ENCODE assay signal across 15 cellular contexts in genomic region chr3:196406806-196407470, GRCh38. TPM values are rescaled to one million over a fixed set of nuclear protein-coding genes. Genes with fewer than 3 reads are reported as not detected.
DNase-seq lines count a peak whose midpoint lies in the region; ATAC-seq, FAIRE-seq and TF ChIP-seq lines count a peak whose summit lies in the region.
"Had no signal": no experiment of that assay in that cellular context is flagged by ENCODE, and none has a peak within 500 bp of the region (broad histone marks: within the 10 kb centered on the region; RNA-seq: fewer than 3 reads in every experiment).

No MANE protein-coding gene starts in this region.

- peaks cover 14% of the 10 kb centered on the region for H3K79me1 ChIP-seq in mesenchymal stem cell (replicated peaks; ENCODE audit: low read length, poor library complexity, severe bottlenecking)

- no peak overlapping the region for H3K4ac ChIP-seq in mesenchymal stem cell (ENCODE audit: low read depth in 1 of 2, low read length in 2 of 2)

- WGBS in K562 (ENCODE audit: insufficient coverage, low coverage, missing lambda C conversion rate) = 74% methylated on average over 7 of the region's 8 CpGs
- 74% methylated on average over 3 of the region's 8 CpGs for WGBS in mesenchymal stem cell

- POLR2A ChIA-PET in HCT116 (lab: Charles Lee) = no interaction called here
- POLR2A ChIA-PET in K562 (lab: Yijun Ruan, JAX) = interaction anchor here (0.7 to 1.6 kb wide), 3 partner anchors 15 to 86 kb away, joined by 3 to 5 read pairs (median 3); no protein-coding TSS in a partner anchor

- peak; percentile 38; the same call in 1 of the 2 replicates for ATAC-seq in HCT116
- no peak; the same call in 2 of the 3 replicates for ATAC-seq in K562
- no peak for ATAC-seq in HG03565 (IDR thresholded peaks at IDR 0.05; ENCODE audit: unreplicated experiment)
- no peak for ATAC-seq in HG02938 (IDR thresholded peaks at IDR 0.05; ENCODE audit: unreplicated experiment)
- ATAC-seq: naive thymus-derived CD4-positive, alpha-beta T cell had no signal

- RAD21 ChIA-PET in HCT116 (lab: Charles Lee; ENCODE audit: low non-redundant PET in 1 of 2, low total read pairs in 2 of 2, uncharacterized antibody in 2 of 2, unreplicated experiment in 2 of 2) = no interaction called here

- H3K4me3 ChIP-seq in HCT116 (replicated peaks in 1 of 2; ENCODE audit: low read depth in 1 of 2, low read length in 2 of 2) (no peak overlapping the region), K562 (no peak overlapping the region), mesenchymal stem cell (ENCODE audit: insufficient read depth in 1 of 2, low read depth in 1 of 2, low read length in 2 of 2) (peak overlapping the region in 1 of 2 experiments; percentile 53)

- no peak overlapping the region for H4K8ac ChIP-seq in mesenchymal stem cell (ENCODE audit: low read length)

- no peak for TF ChIP-seq RAD21 in HCT116 (IDR thresholded peaks at IDR 0.05; ENCODE audit: low read depth)
- no peak for TF ChIP-seq RAD21 in K562 (CRISPR knock-in tag; conservative IDR thresholded peaks at IDR 0.05 in 1 of 2, IDR thresholded peaks at IDR 0.05 in 1 of 2)

- no peaks in the 10 kb centered on the region for H3K9me1 ChIP-seq in K562 (ENCODE audit: control insufficient read depth, insufficient read depth, low read length)

- H3K27ac ChIP-seq in HCT116 (ENCODE audit: low read depth, low read length) = no peak overlapping the region
- no peak overlapping the region for H3K27ac ChIP-seq in K562 (ENCODE audit: extremely low read depth, low read depth, low read length)
- peak overlapping the region; percentile 81 for H3K27ac ChIP-seq in mesenchymal stem cell (ENCODE audit: low read length, poor library complexity, severe bottlenecking)
- H3K27ac ChIP-seq: epithelial cell of prostate had no signal

- H3K79me2 ChIP-seq in HCT116 (ENCODE audit: insufficient read depth, low read length) = peaks cover 57% of the 10 kb centered on the region
- H3K79me2 ChIP-seq in K562 (ENCODE audit: control insufficient read depth, insufficient read depth, low read length) = peaks cover 47% of the 10 kb centered on the region

- DNase-seq in AG08396 (ENCODE audit: low spot score) (peak; percentile 86), HCT116 (ENCODE audit: low read depth, low spot score) (no peak), K562 (ENCODE audit: extremely low read depth in 1 of 4, low spot score in 3 of 4) (peak in 1 of 4 experiments; percentile 22), mesenchymal stem cell (peak; percentile 67), frontal cortex (ENCODE audit: low spot score in 2 of 2) (no peak), superior temporal gyrus (ENCODE audit: extremely low spot score) (no peak)
- DNase-seq: activated T-cell treated with anti-CD3 and anti-CD28 coated beads, Interleukin-2, amount 50 U/mL, for 24 hours; Kasumi-1; naive thymus-derived CD4-positive, alpha-beta T cell had no signal

- in situ Hi-C loops in K562 (cut with MboI) = no loop called here

- H3K4me1 ChIP-seq in HCT116 (ENCODE audit: control insufficient read depth in 1 of 2, insufficient read depth in 2 of 2, low read length in 2 of 2) = peaks cover 3 to 20% of the 10 kb centered on the region in 2 experiments; a peak in 3 of 4 replicates
- H3K4me1 ChIP-seq in K562 (replicated peaks in 1 of 2; ENCODE audit: control insufficient read depth in 2 of 2, insufficient read depth in 2 of 2, low read length in 2 of 2) = peaks cover 2 to 4% of the 10 kb centered on the region in 2 experiments; a peak in 2 of 5 replicates
- H3K4me1 ChIP-seq in mesenchymal stem cell (ENCODE audit: control insufficient read depth, insufficient read depth, low read depth, low read length) = peaks cover 8% of the 10 kb centered on the region

- no peak overlapping the region for H3K18ac ChIP-seq in mesenchymal stem cell (ENCODE audit: low read depth in 1 of 2, low read length in 2 of 2)

- no peaks in the 10 kb centered on the region for H3K9me2 ChIP-seq in HCT116 (ENCODE audit: insufficient read depth)

- no peak overlapping the region for H2AFZ ChIP-seq in HCT116 (ENCODE audit: low read depth, low read length, poor library complexity, severe bottlenecking)
- no peak overlapping the region for H2AFZ ChIP-seq in K562 (ENCODE audit: low read depth, low read length)
- no peak overlapping the region for H2AFZ ChIP-seq in mesenchymal stem cell (ENCODE audit: low read depth, low read length)

- no peak overlapping the region for H2BK12ac ChIP-seq in mesenchymal stem cell (ENCODE audit: low read length in 2 of 2)

- TF ChIP-seq CTCF in HCT116 (IDR thresholded peaks at IDR 0.05 in 2 of 3, conservative IDR thresholded peaks at IDR 0.05 in 1 of 3; ENCODE audit: borderline replicate concordance in 1 of 3, insufficient read depth in 1 of 3, low read depth in 2 of 3, low read length in 2 of 3) (no peak), K562 (IDR thresholded peaks at IDR 0.05 in 2 of 3, conservative IDR thresholded peaks at IDR 0.05 in 1 of 3; ENCODE audit: insufficient read depth in 2 of 3, low read depth in 1 of 3, low read length in 3 of 3) (no peak)

- TF ChIP-seq POLR2A in HCT116 (IDR thresholded peaks at IDR 0.05; ENCODE audit: borderline replicate concordance, extremely low read depth, insufficient read depth, insufficient read length) (no peak), K562 (conservative IDR thresholded peaks at IDR 0.05) (no peak)

- H3K23ac ChIP-seq in mesenchymal stem cell (ENCODE audit: low read length in 2 of 2) = no peak overlapping the region

- H3K9ac ChIP-seq in HCT116 (ENCODE audit: low read length) (no peak overlapping the region), K562 (ENCODE audit: insufficient read depth in 1 of 2, low read depth in 2 of 2, low read length in 2 of 2) (no peak overlapping the region), mesenchymal stem cell (ENCODE audit: low read length) (peak overlapping the region; percentile 21)

- H3K9me3 ChIP-seq in HCT116 (ENCODE audit: control insufficient read depth in 1 of 2, insufficient read depth in 1 of 2, low read depth in 1 of 2, low read length in 2 of 2) (no peaks in the 10 kb centered on the region), K562 (replicated peaks; ENCODE audit: control insufficient read depth, insufficient read depth, low read depth, low read length) (0 out of 2 replicates have a peak, but pooled peaks cover 2% of the 10 kb centered on the region), mesenchymal stem cell (ENCODE audit: control insufficient read depth, low read length) (no peaks in the 10 kb centered on the region)

- no peak overlapping the region for H2BK5ac ChIP-seq in mesenchymal stem cell (ENCODE audit: low read depth, low read length, poor library complexity, severe bottlenecking)

- TF ChIP-seq EP300 in K562 (IDR thresholded peaks at IDR 0.05; ENCODE audit: low read length) = no peak

- no peak overlapping the region for H2AK5ac ChIP-seq in mesenchymal stem cell (ENCODE audit: low read length, severe bottlenecking)

- no peak overlapping the region for H2BK15ac ChIP-seq in mesenchymal stem cell (ENCODE audit: low read depth, poor library complexity, severe bottlenecking)

- intact Hi-C loops in HCT116 (cut with micrococcal nuclease) (no loop called here), K562 (cut with micrococcal nuclease) (no loop called here)

- peaks cover 2 to 7% of the 10 kb centered on the region in 2 experiments; a peak in 2 of 4 replicates for H3K36me3 ChIP-seq in HCT116 (ENCODE audit: control insufficient read depth in 1 of 2, insufficient read depth in 2 of 2, low read length in 2 of 2)
- peaks cover 32% of the 10 kb centered on the region for H3K36me3 ChIP-seq in K562 (ENCODE audit: control insufficient read depth, insufficient read depth, low read length)
- peaks cover 9 to 38% of the 10 kb centered on the region in 2 experiments for H3K36me3 ChIP-seq in mesenchymal stem cell (ENCODE audit: control insufficient read depth in 1 of 2, insufficient read depth in 2 of 2, low read depth in 1 of 2, low read length in 2 of 2)

- H4K91ac ChIP-seq in mesenchymal stem cell (ENCODE audit: low read length) = no peak overlapping the region

- CTCF ChIA-PET in HCT116 (lab: Charles Lee) = interaction anchor here (0.8 kb wide), 1 partner anchor 25 kb away, joined by 3 read pairs; the partner anchor contains the start of gene UBXN7
- CTCF ChIA-PET in K562 (lab: Yijun Ruan, JAX; ENCODE audit: low intra/inter-chr PET ratio) = interaction anchor here (0.6 kb wide), 1 partner anchor 531 kb away, joined by 3 read pairs; no protein-coding TSS in a partner anchor

- H3K4me2 ChIP-seq in HCT116 (ENCODE audit: low read length) (no peak overlapping the region), K562 (ENCODE audit: insufficient read depth, low read length) (no peak overlapping the region), mesenchymal stem cell (ENCODE audit: low read length, poor library complexity, severe bottlenecking) (peak overlapping the region; percentile 54)

- H4K20me1 ChIP-seq in HCT116 (ENCODE audit: insufficient read depth) = no peaks in the 10 kb centered on the region
- no peaks in the 10 kb centered on the region for H4K20me1 ChIP-seq in K562 (replicated peaks; ENCODE audit: control insufficient read depth, insufficient read depth, low read length)

- FAIRE-seq in K562 (lab: Jason Lieb, UNC) (no peak), frontal cortex (lab: Jason Lieb, UNC) (no peak)
- FAIRE-seq: GM19239, keratinocyte, RCC 7860 had no signal

- H3K27me3 ChIP-seq in HCT116 (ENCODE audit: insufficient read depth, low read length) = no peaks in the 10 kb centered on the region
- no peaks in the 10 kb centered on the region for H3K27me3 ChIP-seq in K562 (ENCODE audit: control insufficient read depth in 2 of 2, insufficient read depth in 2 of 2, low read length in 2 of 2)
- H3K27me3 ChIP-seq in mesenchymal stem cell (ENCODE audit: control insufficient read depth in 1 of 2, insufficient read depth in 1 of 2, low read length in 2 of 2) = no peaks in the 10 kb centered on the region

- H2BK120ac ChIP-seq in mesenchymal stem cell (ENCODE audit: low read depth, low read length) = no peak overlapping the region

- no peak overlapping the region for H3K14ac ChIP-seq in mesenchymal stem cell (ENCODE audit: low read length in 2 of 2)

- BruUV-seq in HCT116 (replicated peaks; lab: Mats Ljungman, UMichigan) (no TSS peak), K562 (replicated peaks; lab: Mats Ljungman, UMichigan) (no TSS peak)

RNA-seq across cellular contexts. Expression of gene UBXN7, which starts 25.3 kb away (rescaled TPM):
- total RNA-seq in HCT116 (2021; ENCODE audit: unreplicated experiment) (67.0 TPM), K562 (2014; rRNA removed) (10.0 and 10.4 TPM in 2 replicates), K562 (2014; rRNA removed; fragmentation: Illumina TruSeq; extraction: Trizol) (18.0 and 23.8 TPM in 2 replicates), K562 (2015; rRNA removed; fragmentation: Illumina TruSeq; extraction: Trizol) (11.2 and 12.7 TPM in 2 replicates), K562 (2021) (44.6 and 46.9 TPM in 2 replicates), frontal cortex (51.0 TPM)
- polyA plus RNA-seq in HCT116 (2012) = 8.9 and 14.7 TPM in 2 replicates
- 30.5 and 50.2 TPM in 2 replicates for total RNA-seq in K562 (2011; cell fraction: chromatin; rRNA removed; ENCODE audit: low replicate concordance)
- 23.3 and 25.7 TPM in 2 replicates for total RNA-seq in K562 (2011; cell fraction: nucleolus; rRNA removed)
- total RNA-seq in K562 (2011; cell fraction: nucleoplasm; rRNA removed) = 37.7 and 51.8 TPM in 2 replicates
- polyA plus RNA-seq in K562 (2011; rRNA removed) (18.9 and 31.3 TPM in 2 replicates), K562 (2014; fragmentation: Illumina TruSeq; extraction: Trizol) (19.8 and 21.9 TPM in 2 replicates), K562 (2014; fragmentation: Nextera tagmentation; extraction: Ambion mirVana) (1 to 10 TPM; 3.5 to 3.9 TPM), K562 (2014; rRNA removed) (13.2 and 13.4 TPM in 2 replicates)
- 7.8 and 23.8 TPM in 2 replicates for polyA plus RNA-seq in K562 (2011; cell fraction: cytosol; rRNA removed)
- 12.6 and 15.9 TPM in 2 replicates for polyA plus RNA-seq in K562 (2011; cell fraction: nucleus; rRNA removed)
- 11.1 and 36.9 TPM in 2 replicates for polyA plus RNA-seq in K562 (2012)
- 54.9 and 55.7 TPM in 2 replicates for polyA minus RNA-seq in K562 (2011; rRNA and poly(A)+ RNA removed)
- 15.8 and 20.6 TPM in 2 replicates for polyA minus RNA-seq in K562 (2011; cell fraction: cytosol; rRNA and poly(A)+ RNA removed)
- 11.6 and 17.1 TPM in 2 replicates for polyA minus RNA-seq in K562 (2011; cell fraction: nucleus; rRNA and poly(A)+ RNA removed)
- 23.3 TPM for polyA plus RNA-seq in mesenchymal stem cell (2013, experiment 1 of 2)
- 20.7 TPM for polyA plus RNA-seq in mesenchymal stem cell (2013, experiment 2 of 2)

Comparison
In these comparisons a context has a peak if more than half of its experiments do, and no peak if none do; other contexts are left out.
1. DNase-seq: peak in AG08396 (single experiment) and mesenchymal stem cell (single experiment); none in HCT116 (single experiment), frontal cortex (0 of 2) and superior temporal gyrus (single experiment).